8 cellular contexts compared by ENCODE assay signal in the genomic region with DNA sequence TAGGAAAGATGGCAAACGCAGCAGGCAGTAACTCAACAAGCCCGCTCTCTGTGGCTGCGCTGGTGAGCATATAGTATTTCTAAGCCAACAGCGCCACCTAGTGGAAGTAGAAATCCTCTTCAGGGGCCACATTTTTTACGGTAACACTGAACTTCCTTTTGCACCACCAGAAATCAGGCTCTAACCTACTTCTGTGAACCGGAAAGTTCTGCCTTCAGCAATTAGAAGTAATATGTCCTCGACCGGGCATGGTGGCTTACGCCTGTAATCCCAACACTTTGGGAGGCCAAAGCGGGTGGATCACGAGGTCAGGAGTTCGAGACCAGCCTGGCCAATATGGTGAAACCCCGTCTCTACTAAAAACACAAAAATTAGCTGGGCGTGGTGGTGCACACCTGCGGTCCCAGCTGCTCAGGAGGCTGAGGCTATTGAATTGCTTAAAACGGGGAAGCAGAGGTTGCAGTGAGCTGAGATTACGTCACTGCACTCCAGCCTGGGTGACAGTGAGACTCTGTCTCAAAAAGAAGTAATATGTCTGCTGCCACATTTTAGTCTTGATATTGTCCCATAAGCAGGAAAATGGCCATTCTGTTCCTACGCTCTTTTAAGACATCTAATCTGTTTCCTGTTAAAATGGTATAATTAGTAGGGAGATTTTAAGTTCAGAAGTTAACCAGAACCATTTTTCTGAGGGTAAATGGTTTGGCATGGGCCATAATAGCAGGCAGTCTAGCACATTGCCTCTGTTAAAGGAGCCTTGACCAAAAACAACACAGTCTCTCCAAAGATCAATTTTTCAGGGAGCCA. TPM values are rescaled to one million over a fixed set of nuclear protein-coding genes. Genes with fewer than 3 reads are reported as not detected.
A peak's percentile ranks its signal among the peaks of the same experiment; 100 is the strongest.
DNase-seq lines count a peak whose midpoint lies in the region; ATAC-seq and TF ChIP-seq lines count a peak whose summit lies in the region.

No MANE protein-coding gene starts in this region.

- TF ChIP-seq CTCF in NB4 (IDR thresholded peaks at IDR 0.05; ENCODE audit: low read depth, low read length) (peak; percentile 56), heart left ventricle (IDR thresholded peaks at IDR 0.05) (peak; percentile 80 to 96 (median 86)), upper lobe of right lung (IDR thresholded peaks at IDR 0.05) (peak; percentile 83)

- H3K9me2 ChIP-seq in GM23248 (ENCODE audit: insufficient read depth), result no peaks in the 10 kb centered on the region

- 26 to 32% methylated on average over 18 of the region's 18 CpGs for WGBS in GM23248 (ENCODE audit: low coverage in 1 of 2, low lambda C conversion rate in 2 of 2, missing lambda C conversion rate in 2 of 2), 2 experiments
- WGBS in heart left ventricle, 4 donors, result 33 to 37% (median 35%) methylated on average over 18 of the region's 18 CpGs

- no peaks in the 10 kb centered on the region for H3K27me3 ChIP-seq in GM23248 (replicated peaks; ENCODE audit: insufficient read depth)
- H3K27me3 ChIP-seq in heart left ventricle, result peaks cover 0 to 33% (median 4%) of the 10 kb centered on the region in 9 donors
- H3K27me3 ChIP-seq in upper lobe of right lung, result no peaks in the 10 kb centered on the region

- no peaks in the 10 kb centered on the region for H4K20me1 ChIP-seq in GM23248 (ENCODE audit: insufficient read depth)

- H3K36me3 Mint-ChIP-seq in activated naive CD8-positive, alpha-beta T cell treated with anti-CD3 and anti-CD28 coated beads for 36 hours, result no peaks in the 10 kb centered on the region

- H3K9me3 ChIP-seq in GM23248 (ENCODE audit: low read depth), result no peaks in the 10 kb centered on the region
- H3K9me3 ChIP-seq in heart left ventricle, result no peaks in the 10 kb centered on the region
- no peaks in the 10 kb centered on the region for H3K9me3 ChIP-seq in upper lobe of right lung

- peak overlapping the region; percentile 49 for H2AFZ ChIP-seq in GM23248

- ATAC-seq in heart left ventricle (peak; percentile 93 to 97 (median 96)), upper lobe of right lung (peak; percentile 98)

- peak overlapping the region; percentile 69 for H3K27ac Mint-ChIP-seq in activated naive CD8-positive, alpha-beta T cell treated with anti-CD3 and anti-CD28 coated beads for 36 hours

- no peak for TF ChIP-seq POLR2A in NB4 (IDR thresholded peaks at IDR 0.05; ENCODE audit: extremely low read depth, insufficient read length)
- TF ChIP-seq POLR2A in heart left ventricle (IDR thresholded peaks at IDR 0.05), result no peak

- H3K4me1 Mint-ChIP-seq in activated naive CD8-positive, alpha-beta T cell treated with anti-CD3 and anti-CD28 coated beads for 36 hours, result peaks cover 23% of the 10 kb centered on the region

- H3K9me3 Mint-ChIP-seq in activated naive CD8-positive, alpha-beta T cell treated with anti-CD3 and anti-CD28 coated beads for 36 hours, result peaks cover under 1% of the 10 kb centered on the region

- H3K4me3 ChIP-seq in GM23248 (peak overlapping the region; percentile 58), NB4 (ENCODE audit: low read depth, low read length) (no peak overlapping the region), heart left ventricle (peak overlapping the region in 6 of 12 donors; percentile 20 to 55 (median 50)), upper lobe of right lung (peak overlapping the region; percentile 33)

- H3K9ac ChIP-seq in GM23248, result no peak overlapping the region

- peak overlapping the region; percentile 66 for H3K4me3 Mint-ChIP-seq in activated naive CD8-positive, alpha-beta T cell treated with anti-CD3 and anti-CD28 coated beads for 36 hours

- peaks cover 4% of the 10 kb centered on the region for H3K27me3 Mint-ChIP-seq in activated naive CD8-positive, alpha-beta T cell treated with anti-CD3 and anti-CD28 coated beads for 36 hours

- intact Hi-C loops in heart left ventricle (cut with DNase I), result loop anchor here (1.0 to 10.0 kb wide), 6 partner anchors 174 to 494 kb away; no protein-coding TSS in a partner anchor
- intact Hi-C loops in posterior cingulate gyrus (cut with DNase I), result loop anchor here (1.0 to 5.0 kb wide), 3 partner anchors 50 to 420 kb away; no protein-coding TSS in a partner anchor
- intact Hi-C loops in upper lobe of right lung (cut with DNase I), result loop anchor here (5.0 kb wide), 1 partner anchor 417 kb away; no protein-coding TSS in a partner anchor

- H3K27ac ChIP-seq in GM23248, result no peak overlapping the region
- peak overlapping the region in 1 of 12 donors; percentile 69 for H3K27ac ChIP-seq in heart left ventricle
- H3K27ac ChIP-seq in upper lobe of right lung, result no peak overlapping the region

- in situ Hi-C loops in GM23248 (cut with MboI), result no loop called here

- H3K79me2 ChIP-seq in GM23248 (ENCODE audit: insufficient read depth), result no peaks in the 10 kb centered on the region

- peak overlapping the region; percentile 20 for H3K4me2 ChIP-seq in GM23248 (ENCODE audit: unreplicated experiment)

- no peaks in the 10 kb centered on the region for H3F3A ChIP-seq in GM23248 (ENCODE audit: insufficient read depth)

- DNase-seq in DMS153 (lab: John Stamatoyannopoulos, UW) (peak; percentile 56), GM23248 (peak; percentile 89), NB4 (ENCODE audit: low read depth) (peak; percentile 82), SKM-1 treated with dmso at 0.1 percent for 144 hours (lab: John Stamatoyannopoulos, UW; ENCODE audit: unreplicated experiment) (peak; percentile 71), heart left ventricle (peak; percentile 70 to 74 (median 72)), posterior cingulate gyrus (peak; percentile 50 to 93 (median 73)), upper lobe of right lung (peak; percentile 69)
- DNase-seq in activated naive CD8-positive, alpha-beta T cell treated with anti-CD3 and anti-CD28 coated beads for 36 hours, result peak; percentile 63

- H3K36me3 ChIP-seq in GM23248 (ENCODE audit: low read depth) (no peaks in the 10 kb centered on the region), heart left ventricle (no peaks in the 10 kb centered on the region), upper lobe of right lung (no peaks in the 10 kb centered on the region)

- no peaks in the 10 kb centered on the region for H3K4me1 ChIP-seq in GM23248 (ENCODE audit: insufficient read depth)
- H3K4me1 ChIP-seq in heart left ventricle, result peaks cover 0 to 14% (median 0%) of the 10 kb centered on the region in 12 donors
- H3K4me1 ChIP-seq in upper lobe of right lung, result no peaks in the 10 kb centered on the region

RNA-seq across cellular contexts. Expression of gene APOBEC1, which starts 26.7 kb away (rescaled TPM):
- total RNA-seq in GM23248 (2014; rRNA removed; shearing (Covaris generic)), result not detected in 2 replicates
- polyA plus RNA-seq in GM23248 (2016; fragmentation: Nextera tagmentation; extraction: Ambion mirVana) (not detected in 2 replicates), heart left ventricle (not detected)
- total RNA-seq in activated naive CD8-positive, alpha-beta T cell treated with anti-CD3 and anti-CD28 coated beads for 36 hours, result not detected
- total RNA-seq in heart left ventricle (not detected), upper lobe of right lung (not detected)

RNA-seq across cellular contexts. Expression of gene GDF3, which starts 56.6 kb away (rescaled TPM):
- not detected in 2 replicates for total RNA-seq in GM23248 (2014; rRNA removed; shearing (Covaris generic))
- polyA plus RNA-seq in GM23248 (2016; fragmentation: Nextera tagmentation; extraction: Ambion mirVana), result not detected in 2 replicates
- total RNA-seq in activated naive CD8-positive, alpha-beta T cell treated with anti-CD3 and anti-CD28 coated beads for 36 hours, result not detected
- total RNA-seq in heart left ventricle, result not detected
- polyA plus RNA-seq in heart left ventricle, result under 1 TPM in 1 of 2 donors, not detected in 1; 0.30 TPM
- total RNA-seq in upper lobe of right lung, result 0.32 TPM
